ENCODE assay signal across 18 cellular contexts in the genomic region with DNA sequence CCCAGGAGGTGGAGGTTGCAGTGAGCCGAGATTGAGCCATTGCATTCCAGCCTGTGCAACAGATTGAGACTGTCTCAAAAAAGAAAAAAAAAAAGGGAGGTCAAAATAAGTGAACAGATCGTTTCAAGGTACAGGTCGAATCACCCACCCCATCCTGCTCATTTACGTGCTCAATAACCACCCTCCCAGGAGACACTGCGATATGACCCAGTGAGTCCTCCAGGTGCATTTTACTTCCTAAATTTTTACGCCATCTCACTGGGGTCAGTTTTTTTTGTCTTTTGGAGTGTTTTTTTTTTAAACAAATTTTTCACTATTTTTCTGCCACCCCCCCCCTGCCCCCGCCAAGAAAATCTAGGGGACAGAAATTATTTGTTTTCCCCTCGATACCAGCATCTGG.
DNase-seq lines count a peak whose midpoint lies in the region; ATAC-seq and TF ChIP-seq lines count a peak whose summit lies in the region.
"Had no signal": no experiment of that assay in that cellular context is flagged by ENCODE, and none has a peak within 500 bp of the region (broad histone marks: within the 10 kb centered on the region; RNA-seq: fewer than 3 reads in every experiment).

No MANE protein-coding gene starts in this region.

- ATAC-seq in GM23338: no peak

- H3K36me3 ChIP-seq in GM23338 (ENCODE audit: insufficient read depth) (peaks cover 30% of the 10 kb centered on the region), OCI-LY7 (ENCODE audit: insufficient read depth, low read length) (peaks cover 71% of the 10 kb centered on the region)
- no peaks in the 10 kb centered on the region for H3K36me3 ChIP-seq in effector memory CD4-positive, alpha-beta T cell (ENCODE audit: control insufficient read depth, insufficient read depth, low read length)

- H3K9me2 ChIP-seq in GM23338 (ENCODE audit: insufficient read depth) (no peaks in the 10 kb centered on the region), OCI-LY7 (ENCODE audit: insufficient read depth, low read length) (no peaks in the 10 kb centered on the region)

- peak overlapping the region; percentile 72 for H3K27ac ChIP-seq in GM23338 (ENCODE audit: low read depth)
- no peak overlapping the region for H3K27ac ChIP-seq in OCI-LY7 (ENCODE audit: low read depth, low read length, poor library complexity, severe bottlenecking)
- H3K27ac ChIP-seq in effector memory CD4-positive, alpha-beta T cell (ENCODE audit: insufficient read depth, low read length, poor library complexity, severe bottlenecking): no peak overlapping the region
- H3K27ac ChIP-seq: RWPE1 had no signal

- TF ChIP-seq CTCF in GM23338 (conservative IDR thresholded peaks at IDR 0.05; ENCODE audit: low read depth in 2 of 2): no peak
- no peak for TF ChIP-seq CTCF in OCI-LY7 (conservative IDR thresholded peaks at IDR 0.05; ENCODE audit: low read length)

- DNase-seq in GM23338 (ENCODE audit: low spot score) (no peak), OCI-LY7 (ENCODE audit: low spot score) (no peak), germinal center (ENCODE audit: low spot score) (peak; percentile 72), activated gamma-delta T cell treated with Interleukin-2 at 50 U/mL for 16 hours (no peak), RPMI8226 (no peak), Ammon's horn (ENCODE audit: low spot score) (no peak)
- DNase-seq in effector memory CD4-positive, alpha-beta T cell: no peak
- DNase-seq: BE2C; CD4-positive, CD25-positive, alpha-beta regulatory T cell; GF-D8; Kasumi-1; MV-4-11; NCI-H1105 treated with DMSO at 0.1 percent for 48 hours; NCI-H2081; NCI-H2227 treated with DMSO at 0.1 percent for 48 hours; NCI-H526 treated with DMSO at 0.1 percent for 48 hours; SHP77 had no signal

- H3K4me1 ChIP-seq in GM23338 (ENCODE audit: insufficient read depth): peaks cover 77% of the 10 kb centered on the region
- H3K4me1 ChIP-seq in OCI-LY7 (ENCODE audit: insufficient read depth, low read length, poor library complexity, severe bottlenecking): peaks cover 28% of the 10 kb centered on the region
- no peaks in the 10 kb centered on the region for H3K4me1 ChIP-seq in effector memory CD4-positive, alpha-beta T cell (ENCODE audit: control insufficient read depth, insufficient read depth, low read length, poor library complexity, severe bottlenecking)
- H3K4me1 ChIP-seq: BE2C had no signal

- H3K27me3 ChIP-seq in GM23338 (ENCODE audit: insufficient read depth): no peaks in the 10 kb centered on the region
- H3K27me3 ChIP-seq in effector memory CD4-positive, alpha-beta T cell (replicated peaks; ENCODE audit: control insufficient read depth, insufficient read depth, low read length, poor library complexity, severe bottlenecking): no peaks in the 10 kb centered on the region
- H3K27me3 ChIP-seq: BE2C had no signal

- CTCF ChIA-PET in OCI-LY7 (lab: Charles Lee; ENCODE audit: unreplicated experiment): no interaction called here

- H3K4me3 ChIP-seq in GM23338 (peak overlapping the region; percentile 100), OCI-LY7 (ENCODE audit: low read depth, low read length, poor library complexity, severe bottlenecking) (no peak overlapping the region)
- no peak overlapping the region for H3K4me3 ChIP-seq in effector memory CD4-positive, alpha-beta T cell (ENCODE audit: insufficient read depth, low read depth, low read length, poor library complexity, severe bottlenecking)

- no peak overlapping the region; the same call in 1 of the 2 replicates for H3K27ac Mint-ChIP-seq in GM23338
- H3K27ac Mint-ChIP-seq: CD4-positive, CD25-positive, alpha-beta regulatory T cell had no signal

- H2AFZ ChIP-seq in GM23338: no peak overlapping the region
- no peak overlapping the region for H2AFZ ChIP-seq in OCI-LY7 (ENCODE audit: low read length)

- H3K9me3 Mint-ChIP-seq in GM23338: peaks cover 6% of the 10 kb centered on the region; the same call in 1 of the 3 replicates

- no TSS peak for BruUV-seq in OCI-LY7 (replicated peaks; lab: Mats Ljungman, UMichigan)

- intact Hi-C loops in OCI-LY7 (cut with micrococcal nuclease; ENCODE audit: unreplicated experiment): no loop called here

- H3K4me3 Mint-ChIP-seq in GM23338: peak overlapping the region; percentile 100

- peaks cover 22% of the 10 kb centered on the region for H3K27me3 Mint-ChIP-seq in GM23338 (ENCODE audit: insufficient read depth, low read depth, poor library complexity)

- H4K20me1 ChIP-seq in GM23338 (replicated peaks; ENCODE audit: insufficient read depth) (peaks cover 58% of the 10 kb centered on the region), OCI-LY7 (ENCODE audit: insufficient read depth, low read length) (no peaks in the 10 kb centered on the region)

- peaks cover 81% of the 10 kb centered on the region for H3K79me2 ChIP-seq in GM23338 (replicated peaks; ENCODE audit: insufficient read depth)
- peaks cover 78% of the 10 kb centered on the region for H3K79me2 ChIP-seq in OCI-LY7 (ENCODE audit: insufficient read depth, low read depth, low read length)

- peaks cover 75% of the 10 kb centered on the region for H3K36me3 Mint-ChIP-seq in GM23338 (ENCODE audit: low read depth)

- H3K4me1 Mint-ChIP-seq in GM23338: peaks cover 57% of the 10 kb centered on the region

- H3K9me3 ChIP-seq in OCI-LY7 (ENCODE audit: low read length): peaks cover 35% of the 10 kb centered on the region
- H3K9me3 ChIP-seq in effector memory CD4-positive, alpha-beta T cell (ENCODE audit: control insufficient read depth, low read length): no peaks in the 10 kb centered on the region
- H3K9me3 ChIP-seq: BE2C had no signal

- peaks cover 11% of the 10 kb centered on the region for H3F3A ChIP-seq in GM23338 (replicated peaks; ENCODE audit: low read depth)

- H3K4me2 ChIP-seq in GM23338 (peak overlapping the region; percentile 89), OCI-LY7 (ENCODE audit: low read length) (0 out of 2 replicates have a peak overlapping the region, but pooled peaks have one; percentile 7)

- POLR2A ChIA-PET in OCI-LY7 (lab: Charles Lee): interaction anchor here (0.6 to 0.8 kb wide), 5 partner anchors 56 to 809 kb away, joined by 3 to 6 read pairs (median 3); no protein-coding TSS in a partner anchor

TF ChIP-seq in GM23338, 12 proteins besides CTCF, POLR2A, EP300 and RAD21:
- TF ChIP-seq ETS1 (IDR thresholded peaks at IDR 0.05) (no peak), EZH2 (IDR thresholded peaks at IDR 0.05; ENCODE audit: low read depth, unreplicated experiment) (no peak), CREB1 (CRISPR knock-in tag; IDR thresholded peaks at IDR 0.05; ENCODE audit: low read depth) (no peak), STAT1 (IDR thresholded peaks at IDR 0.05; ENCODE audit: unreplicated experiment) (no peak)
- TF ChIP-seq, protein P1, sequence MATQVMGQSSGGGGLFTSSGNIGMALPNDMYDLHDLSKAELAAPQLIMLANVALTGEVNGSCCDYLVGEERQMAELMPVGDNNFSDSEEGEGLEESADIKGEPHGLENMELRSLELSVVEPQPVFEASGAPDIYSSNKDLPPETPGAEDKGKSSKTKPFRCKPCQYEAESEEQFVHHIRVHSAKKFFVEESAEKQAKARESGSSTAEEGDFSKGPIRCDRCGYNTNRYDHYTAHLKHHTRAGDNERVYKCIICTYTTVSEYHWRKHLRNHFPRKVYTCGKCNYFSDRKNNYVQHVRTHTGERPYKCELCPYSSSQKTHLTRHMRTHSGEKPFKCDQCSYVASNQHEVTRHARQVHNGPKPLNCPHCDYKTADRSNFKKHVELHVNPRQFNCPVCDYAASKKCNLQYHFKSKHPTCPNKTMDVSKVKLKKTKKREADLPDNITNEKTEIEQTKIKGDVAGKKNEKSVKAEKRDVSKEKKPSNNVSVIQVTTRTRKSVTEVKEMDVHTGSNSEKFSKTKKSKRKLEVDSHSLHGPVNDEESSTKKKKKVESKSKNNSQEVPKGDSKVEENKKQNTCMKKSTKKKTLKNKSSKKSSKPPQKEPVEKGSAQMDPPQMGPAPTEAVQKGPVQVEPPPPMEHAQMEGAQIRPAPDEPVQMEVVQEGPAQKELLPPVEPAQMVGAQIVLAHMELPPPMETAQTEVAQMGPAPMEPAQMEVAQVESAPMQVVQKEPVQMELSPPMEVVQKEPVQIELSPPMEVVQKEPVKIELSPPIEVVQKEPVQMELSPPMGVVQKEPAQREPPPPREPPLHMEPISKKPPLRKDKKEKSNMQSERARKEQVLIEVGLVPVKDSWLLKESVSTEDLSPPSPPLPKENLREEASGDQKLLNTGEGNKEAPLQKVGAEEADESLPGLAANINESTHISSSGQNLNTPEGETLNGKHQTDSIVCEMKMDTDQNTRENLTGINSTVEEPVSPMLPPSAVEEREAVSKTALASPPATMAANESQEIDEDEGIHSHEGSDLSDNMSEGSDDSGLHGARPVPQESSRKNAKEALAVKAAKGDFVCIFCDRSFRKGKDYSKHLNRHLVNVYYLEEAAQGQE (IDR thresholded peaks at IDR 0.05; ENCODE audit: unreplicated experiment): no peak
TF ChIP-seq in GM23338: peak in this region for 0.
